ENCODE assay signal across 26 cellular contexts in the genomic region with DNA sequence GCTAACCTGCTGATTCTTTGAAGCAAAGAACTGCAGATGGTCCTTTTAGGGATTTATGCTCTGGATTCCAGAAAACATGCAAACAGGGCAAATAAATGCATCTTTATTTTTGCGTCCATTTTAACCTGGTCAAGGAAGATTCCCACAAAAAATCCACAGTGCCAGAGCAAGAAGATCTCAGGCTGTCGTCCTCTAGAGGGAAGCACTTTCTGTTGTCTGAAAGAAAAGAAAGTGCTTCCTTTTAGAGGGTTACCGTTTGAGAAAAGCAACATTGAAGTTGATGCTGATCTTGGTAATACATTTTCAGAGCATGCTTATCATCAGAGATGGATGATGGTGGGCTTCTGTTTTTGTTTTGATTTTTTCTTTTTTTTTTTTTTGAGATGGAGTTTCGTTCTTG.
"Had no signal": no experiment of that assay in that cellular context is flagged by ENCODE, and none has a peak within 500 bp of the region (broad histone marks: within the 10 kb centered on the region; RNA-seq: fewer than 3 reads in every experiment).

No MANE protein-coding gene starts in this region.

- DNase-seq: activated CD4-positive, alpha-beta memory T cell treated with anti-CD3 and anti-CD28 coated beads, Interleukin-2, amount 10 ng/mL, durations not matched to agents 7 days and 5 days; activated CD4-positive, alpha-beta T cell treated with anti-CD3 and anti-CD28 coated beads for 1 hour; activated CD4-positive, alpha-beta T cell treated with anti-CD3 and anti-CD28 coated beads for 48 hours; activated CD4-positive, CD25-positive, alpha-beta regulatory T cell; activated CD8-positive, alpha-beta memory T cell treated with anti-CD3 and anti-CD28 coated beads for 24 hours; activated CD8-positive, alpha-beta memory T cell treated with anti-CD3 and anti-CD28 coated beads, Interleukin-2, amount 10 ng/mL, durations not matched to agents 7 days and 5 days; activated CD8-positive, alpha-beta memory T cell treated with anti-CD3 and anti-CD28 coated beads, Interleukin-2, amount 50 U/mL, for 48 hours; activated effector memory CD4-positive, alpha-beta T cell treated with Interleukin-2 at 50 U/mL for 16 hours; activated naive CD4-positive, alpha-beta T cell treated with anti-CD3 and anti-CD28 coated beads, Interleukin-2, amount 10 ng/mL, durations not matched to agents 7 days and 5 days; activated naive CD8-positive, alpha-beta T cell treated with anti-CD3 and anti-CD28 coated beads, Interleukin-2, amount 50 U/mL, for 24 hours; activated T-cell treated with anti-CD3 and anti-CD28 coated beads, Interleukin-2, amount 50 U/mL, for 48 hours; anterior cingulate cortex; caudate nucleus; NCI-H1105; NCI-H1417 treated with DMSO at 0.1 percent for 48 hours; NCI-H1930; NCI-H2081 treated with DMSO at 0.1 percent for 48 hours; NCI-H226; NCI-H524 treated with DMSO at 0.1 percent for 48 hours; SHP77 treated with DMSO at 0.1 percent for 48 hours; SK-N-SH had no signal

- H3K9me3 ChIP-seq: SK-N-SH had no signal

- H3K9ac ChIP-seq: SK-N-SH had no signal

- H3K4me3 ChIP-seq: SJSA1 had no signal

- H3K9me3 Mint-ChIP-seq: activated naive CD8-positive, alpha-beta T cell treated with anti-CD3 and anti-CD28 coated beads, Interleukin-2, amount 50 U/mL, for 24 hours had no signal

- H3K27me3 ChIP-seq: SJSA1 had no signal

- H3K4me3 Mint-ChIP-seq: activated CD4-positive, alpha-beta memory T cell treated with anti-CD3 and anti-CD28 coated beads, Interleukin-2, amount 10 ng/mL, durations not matched to agents 7 days and 5 days; activated CD8-positive, alpha-beta memory T cell treated with anti-CD3 and anti-CD28 coated beads, Interleukin-2, amount 10 ng/mL, durations not matched to agents 7 days and 5 days; activated naive CD4-positive, alpha-beta T cell treated with anti-CD3 and anti-CD28 coated beads, Interleukin-2, amount 10 ng/mL, durations not matched to agents 7 days and 5 days; activated naive CD8-positive, alpha-beta T cell; activated naive CD8-positive, alpha-beta T cell treated with anti-CD3 and anti-CD28 coated beads, Interleukin-2, amount 50 U/mL, for 24 hours; brain; T-helper 1 cell treated with Interleukin-12 subunit alpha and Interleukin-12 subunit beta and Interleukin-4 antibody, amounts not matched to agents 30 μg/mL and 1 μg/mL, for 36 hours; T-helper 2 cell treated with Interferon-gamma antibody and Interleukin-4, amounts not matched to agents 5 μg/mL and 100 μg/mL, for 36 hours had no signal

- H3K36me3 ChIP-seq: SJSA1 had no signal

- H3K4me1 ChIP-seq: SJSA1 had no signal

- H3K27me3 Mint-ChIP-seq: activated CD4-positive, alpha-beta memory T cell treated with anti-CD3 and anti-CD28 coated beads, Interleukin-2, amount 10 ng/mL, durations not matched to agents 7 days and 5 days; activated CD8-positive, alpha-beta memory T cell treated with anti-CD3 and anti-CD28 coated beads, Interleukin-2, amount 10 ng/mL, durations not matched to agents 7 days and 5 days; activated naive CD4-positive, alpha-beta T cell treated with anti-CD3 and anti-CD28 coated beads, Interleukin-2, amount 10 ng/mL, durations not matched to agents 7 days and 5 days; activated naive CD8-positive, alpha-beta T cell; activated naive CD8-positive, alpha-beta T cell treated with anti-CD3 and anti-CD28 coated beads, Interleukin-2, amount 50 U/mL, for 24 hours; brain had no signal

- H3K27ac ChIP-seq: SJSA1 had no signal

- H3K4me1 Mint-ChIP-seq: activated CD4-positive, alpha-beta memory T cell treated with anti-CD3 and anti-CD28 coated beads, Interleukin-2, amount 10 ng/mL, durations not matched to agents 7 days and 5 days; activated CD8-positive, alpha-beta memory T cell treated with anti-CD3 and anti-CD28 coated beads, Interleukin-2, amount 10 ng/mL, durations not matched to agents 7 days and 5 days; activated naive CD4-positive, alpha-beta T cell treated with anti-CD3 and anti-CD28 coated beads, Interleukin-2, amount 10 ng/mL, durations not matched to agents 7 days and 5 days; activated naive CD8-positive, alpha-beta T cell treated with anti-CD3 and anti-CD28 coated beads, Interleukin-2, amount 50 U/mL, for 24 hours; brain had no signal

- H3K27ac Mint-ChIP-seq: activated CD4-positive, alpha-beta memory T cell treated with anti-CD3 and anti-CD28 coated beads, Interleukin-2, amount 10 ng/mL, durations not matched to agents 7 days and 5 days; activated CD8-positive, alpha-beta memory T cell treated with anti-CD3 and anti-CD28 coated beads, Interleukin-2, amount 10 ng/mL, durations not matched to agents 7 days and 5 days; activated naive CD4-positive, alpha-beta T cell treated with anti-CD3 and anti-CD28 coated beads, Interleukin-2, amount 10 ng/mL, durations not matched to agents 7 days and 5 days; activated naive CD8-positive, alpha-beta T cell; activated naive CD8-positive, alpha-beta T cell treated with anti-CD3 and anti-CD28 coated beads, Interleukin-2, amount 50 U/mL, for 24 hours; brain; T-helper 1 cell treated with Interleukin-12 subunit alpha and Interleukin-12 subunit beta and Interleukin-4 antibody, amounts not matched to agents 30 μg/mL and 1 μg/mL, for 36 hours; T-helper 2 cell treated with Interferon-gamma antibody and Interleukin-4, amounts not matched to agents 5 μg/mL and 100 μg/mL, for 36 hours had no signal

- H3K36me3 Mint-ChIP-seq: activated CD8-positive, alpha-beta memory T cell treated with anti-CD3 and anti-CD28 coated beads, Interleukin-2, amount 10 ng/mL, durations not matched to agents 7 days and 5 days; activated naive CD4-positive, alpha-beta T cell treated with anti-CD3 and anti-CD28 coated beads, Interleukin-2, amount 10 ng/mL, durations not matched to agents 7 days and 5 days; activated naive CD8-positive, alpha-beta T cell; brain had no signal
